Comparison of ENCODE assay signal across 21 cellular contexts in the genomic region with DNA sequence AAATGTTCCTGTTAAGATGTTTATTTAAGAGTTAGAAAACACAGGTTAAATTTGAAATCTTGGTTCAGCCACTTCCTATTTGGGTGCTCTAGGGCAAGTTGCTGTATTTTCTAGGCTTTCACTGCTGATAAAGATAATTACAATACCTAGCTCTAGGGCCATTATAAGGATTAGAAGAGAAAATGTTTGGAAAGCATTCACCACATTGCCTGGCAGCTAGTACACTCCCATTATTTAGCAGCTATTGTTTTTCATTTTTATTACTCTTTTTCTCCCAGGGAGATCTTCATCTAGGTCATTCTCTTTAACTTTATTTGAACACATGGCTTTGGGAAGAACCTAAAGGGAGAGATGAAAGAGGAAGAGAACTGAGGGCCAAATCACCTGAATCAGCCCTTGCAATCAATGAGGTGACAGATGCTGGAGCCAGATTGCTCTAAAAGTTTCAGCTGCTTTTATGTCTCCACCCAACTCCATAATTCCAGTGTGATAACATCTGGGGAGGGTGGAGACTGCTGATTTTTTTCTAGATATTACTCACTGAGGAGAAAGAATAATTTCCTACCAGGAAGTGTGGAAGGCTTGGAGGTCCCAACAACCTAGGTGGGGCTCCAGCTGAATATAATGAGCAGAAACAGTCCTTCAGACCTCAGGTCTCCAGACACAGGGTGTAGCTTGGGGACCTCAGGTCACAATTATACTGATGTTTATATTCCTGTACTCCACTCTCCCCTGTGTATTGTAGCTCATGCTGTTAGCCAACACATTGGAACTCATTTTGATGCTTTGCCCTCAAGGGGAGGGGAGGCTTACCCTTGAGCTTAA.
DNase-seq lines count a peak whose midpoint lies in the region; ATAC-seq, FAIRE-seq and TF ChIP-seq lines count a peak whose summit lies in the region.
"Had no signal": no experiment of that assay in that cellular context is flagged by ENCODE, and none has a peak within 500 bp of the region (broad histone marks: within the 10 kb centered on the region; RNA-seq: fewer than 3 reads in every experiment).

No MANE protein-coding gene starts in this region.

- intact Hi-C loops in left ventricle myocardium superior (cut with micrococcal nuclease): no loop called here
- intact Hi-C loops in transverse colon (cut with DNase I; ENCODE audit: low total_unique reads): no loop called here

- peaks cover 0 to 6% of the 10 kb centered on the region in 2 donors for H3K9me3 ChIP-seq in transverse colon
- H3K9me3 ChIP-seq: testis had no signal

- ATAC-seq in left ventricle myocardium superior: peak; percentile 77
- ATAC-seq: activated CD8-positive, alpha-beta memory T cell treated with anti-CD3 and anti-CD28 coated beads, Interleukin-2, amount 10 ng/mL, durations not matched to agents 7 days and 5 days had no signal

- FAIRE-seq in GM19239 (lab: Jason Lieb, UNC): no peak
- FAIRE-seq: GM18507 had no signal

- DNase-seq in NCI-H1694 (lab: John Stamatoyannopoulos, UW) (peak; percentile 61), choroid plexus epithelial cell (ENCODE audit: low read depth) (peak; percentile 39), left ventricle myocardium superior (no peak), transverse colon (peak; percentile 20), A172 (ENCODE audit: low spot score) (no peak), ecto neural progenitor cell (ENCODE audit: low spot score) (no peak), GM19239 (ENCODE audit: insufficient read length, low spot score) (no peak)
- DNase-seq: activated B cell treated with CpG ODN at 0.5 μM for 24 hours; activated CD8-positive, alpha-beta memory T cell treated with anti-CD3 and anti-CD28 coated beads, Interleukin-2, amount 10 ng/mL, durations not matched to agents 7 days and 5 days; activated gamma-delta T cell; amygdala; hippocampal formation; kidney glomerular epithelial cell; NCI-H1048; SHP77 treated with DMSO at 0.1 percent for 48 hours; stimulated activated CD4-positive, alpha-beta T cell treated with anti-CD3 and anti-CD28 coated beads, Interleukin-4, amount 100 ng/mL, for 24 hours; T-helper 2 cell; testis had no signal

- TF ChIP-seq CTCF in choroid plexus epithelial cell (conservative IDR thresholded peaks at IDR 0.05; ENCODE audit: low read depth, low read length) (no peak), transverse colon (IDR thresholded peaks at IDR 0.05) (no peak)

- peaks cover 11 to 38% (median 22%) of the 10 kb centered on the region in 4 donors for H3K4me1 ChIP-seq in transverse colon
- H3K4me1 ChIP-seq: testis had no signal

- TF ChIP-seq POLR2A in transverse colon (IDR thresholded peaks at IDR 0.05): no peak

- no peak overlapping the region for H3K4me3 ChIP-seq in choroid plexus epithelial cell (ENCODE audit: low read depth, low read length)
- H3K4me3 ChIP-seq in transverse colon: no peak overlapping the region
- H3K4me3 ChIP-seq: BLaER1 treated with 17β-estradiol and CSF1 and Interleukin-3, amounts not matched to agents 10 nM and 100 nM; skin epidermis; testis had no signal

- in situ Hi-C loops in transverse colon (cut with MboI; ENCODE audit: low pct_ligation_motif_present in 1 of 4, low pct_unique_long_range_greater_than_20kb in 1 of 4, low sequenced_read_pairs in 3 of 4): no loop called here

- TF ChIP-seq EP300 in transverse colon (IDR thresholded peaks at IDR 0.05; ENCODE audit: low read depth): no peak

- no peaks in the 10 kb centered on the region for H3K36me3 ChIP-seq in transverse colon
- H3K36me3 ChIP-seq: BLaER1 treated with 17β-estradiol and CSF1 and Interleukin-3, amounts not matched to agents 10 nM and 100 nM had no signal

- H3K27me3 ChIP-seq in transverse colon: no peaks in the 10 kb centered on the region
- H3K27me3 ChIP-seq: BLaER1 treated with 17β-estradiol and CSF1 and Interleukin-3, amounts not matched to agents 10 nM and 100 nM; testis had no signal

- peak overlapping the region; percentile 49 to 70 (median 64) for H3K27ac ChIP-seq in transverse colon
- H3K27ac ChIP-seq: BLaER1 treated with 17β-estradiol and CSF1 and Interleukin-3, amounts not matched to agents 10 nM and 100 nM; testis had no signal

Comparison
In these comparisons a context has a peak if more than half of its experiments do, and no peak if none do; other contexts are left out.
1. DNase-seq: peak in NCI-H1694 (single experiment), choroid plexus epithelial cell (single experiment) and transverse colon (single experiment); none in left ventricle myocardium superior (single experiment), A172 (single experiment), ecto neural progenitor cell (single experiment) and GM19239 (single experiment).